Comparison of ENCODE assay signal across 8 cellular contexts in genomic region chr11:73334244-73335203, GRCh38. TPM values are rescaled to one million over a fixed set of nuclear protein-coding genes. Genes with fewer than 3 reads are reported as not detected.
A peak's percentile ranks its signal among the peaks of the same experiment; 100 is the strongest.
DNase-seq lines count a peak whose midpoint lies in the region; ATAC-seq and TF ChIP-seq lines count a peak whose summit lies in the region.

No MANE protein-coding gene starts in this region.

- in situ Hi-C loops in GM23248 (cut with MboI) = loop anchor here (5.0 kb wide), 1 partner anchor 32 kb away; no protein-coding TSS in a partner anchor

- no peaks in the 10 kb centered on the region for H3K27me3 ChIP-seq in GM23248 (replicated peaks; ENCODE audit: insufficient read depth)
- no peaks in the 10 kb centered on the region for H3K27me3 ChIP-seq in stomach

- peaks cover 32% of the 10 kb centered on the region for H3F3A ChIP-seq in GM23248 (ENCODE audit: insufficient read depth)

- no peaks in the 10 kb centered on the region for H3K9me3 ChIP-seq in GM23248 (ENCODE audit: low read depth)
- no peaks in the 10 kb centered on the region for H3K9me3 ChIP-seq in stomach

- H3K9me2 ChIP-seq in GM23248 (ENCODE audit: insufficient read depth) = no peaks in the 10 kb centered on the region

- no peaks in the 10 kb centered on the region for H3K27me3 Mint-ChIP-seq in activated CD4-positive, alpha-beta T cell treated with anti-CD3 and anti-CD28 coated beads, Interleukin-2, amount 10 ng/mL, durations not matched to agents 7 days and 5 days

- TF ChIP-seq POLR2A in stomach (IDR thresholded peaks at IDR 0.05) = no peak

- peak overlapping the region; percentile 57 for H3K9ac ChIP-seq in GM23248

- 10 to 13% methylated on average over 7 of the region's 7 CpGs for WGBS in GM23248 (ENCODE audit: low coverage in 1 of 2, low lambda C conversion rate in 2 of 2, missing lambda C conversion rate in 2 of 2), 2 experiments
- 29 to 56% (median 33%) methylated on average over 6 to 7 of the region's 7 CpGs for WGBS in adipose tissue, 3 donors
- WGBS in stomach, 5 donors = 32 to 45% (median 38%) methylated on average over 7 of the region's 7 CpGs

- H3K27ac ChIP-seq in GM23248 (peak overlapping the region; percentile 51), adipose tissue (ENCODE audit: low read depth, low read length) (peak overlapping the region; percentile 21), stomach (peak overlapping the region; percentile 31 to 80 (median 70))

- H3K4me3 ChIP-seq in GM23248 (no peak overlapping the region), stomach (no peak overlapping the region)

- intact Hi-C loops in stomach (cut with DNase I; ENCODE audit: low total_unique reads) = loop anchor here (5.0 kb wide), 1 partner anchor 32 kb away; no protein-coding TSS in a partner anchor

- H3K4me1 Mint-ChIP-seq in activated CD4-positive, alpha-beta T cell treated with anti-CD3 and anti-CD28 coated beads, Interleukin-2, amount 10 ng/mL, durations not matched to agents 7 days and 5 days = no peaks in the 10 kb centered on the region

- H4K20me1 ChIP-seq in GM23248 (ENCODE audit: insufficient read depth) = peaks cover 9% of the 10 kb centered on the region; the same call in 1 of the 2 replicates

- H3K4me1 ChIP-seq in GM23248 (ENCODE audit: insufficient read depth) (peaks cover 49% of the 10 kb centered on the region), stomach (peaks cover 37 to 87% (median 63%) of the 10 kb centered on the region in 4 donors)

- ATAC-seq in GM21723 (IDR thresholded peaks at IDR 0.05; ENCODE audit: unreplicated experiment) (no peak), HG03196 (IDR thresholded peaks at IDR 0.05; ENCODE audit: unreplicated experiment) (no peak)

- H3K4me2 ChIP-seq in GM23248 (ENCODE audit: unreplicated experiment) = peak overlapping the region; percentile 63

- POLR2A ChIA-PET in activated CD4-positive, alpha-beta T cell treated with anti-CD3 and anti-CD28 coated beads, Interleukin-2, amount 10 ng/mL, durations not matched to agents 7 days and 5 days (lab: Charles Lee) = no interaction called here

- peak; percentile 86 for DNase-seq in GM23248
- DNase-seq in hepatic stellate cell (ENCODE audit: low spot score) = peak; percentile 84
- DNase-seq in stomach = peak; percentile 65
- no peak for DNase-seq in activated CD4-positive, alpha-beta T cell treated with anti-CD3 and anti-CD28 coated beads, Interleukin-2, amount 10 ng/mL, durations not matched to agents 7 days and 5 days
- DNase-seq in germinal center (ENCODE audit: low spot score) = no peak

- TF ChIP-seq CTCF in stomach (IDR thresholded peaks at IDR 0.05) = no peak

- no peaks in the 10 kb centered on the region for H3K36me3 Mint-ChIP-seq in activated CD4-positive, alpha-beta T cell treated with anti-CD3 and anti-CD28 coated beads, Interleukin-2, amount 10 ng/mL, durations not matched to agents 7 days and 5 days (ENCODE audit: low read depth)

- H3K27ac Mint-ChIP-seq in activated CD4-positive, alpha-beta T cell treated with anti-CD3 and anti-CD28 coated beads, Interleukin-2, amount 10 ng/mL, durations not matched to agents 7 days and 5 days = no peak overlapping the region

- no peaks in the 10 kb centered on the region for H3K36me3 ChIP-seq in GM23248 (ENCODE audit: low read depth)
- peaks cover 0 to 9% (median 0%) of the 10 kb centered on the region in 4 donors for H3K36me3 ChIP-seq in stomach

- no peak for TF ChIP-seq EP300 in stomach (IDR thresholded peaks at IDR 0.05)

- no peak overlapping the region for H3K4me3 Mint-ChIP-seq in activated CD4-positive, alpha-beta T cell treated with anti-CD3 and anti-CD28 coated beads, Interleukin-2, amount 10 ng/mL, durations not matched to agents 7 days and 5 days

- H3K79me2 ChIP-seq in GM23248 (ENCODE audit: insufficient read depth) = peaks cover 99% of the 10 kb centered on the region

- no peak overlapping the region for H2AFZ ChIP-seq in GM23248

- CTCF ChIA-PET in activated CD4-positive, alpha-beta T cell treated with anti-CD3 and anti-CD28 coated beads, Interleukin-2, amount 10 ng/mL, durations not matched to agents 7 days and 5 days (lab: Charles Lee) = interaction anchor here (0.7 to 4.3 kb wide), 16 partner anchors 11 to 327 kb away, joined by 3 to 34 read pairs (median 8); no protein-coding TSS in a partner anchor

- no peaks in the 10 kb centered on the region for H3K9me3 Mint-ChIP-seq in activated CD4-positive, alpha-beta T cell treated with anti-CD3 and anti-CD28 coated beads, Interleukin-2, amount 10 ng/mL, durations not matched to agents 7 days and 5 days

RNA-seq across cellular contexts. Expression of gene ARHGEF17, which starts 26.4 kb away (rescaled TPM):
- total RNA-seq in GM23248 (2014; rRNA removed; shearing (Covaris generic)) = 23.5 and 24.2 TPM in 2 replicates
- polyA plus RNA-seq in GM23248 (2016; fragmentation: Nextera tagmentation; extraction: Ambion mirVana) = 15.3 and 16.5 TPM in 2 replicates
- 10 to 100 TPM; 11.1 to 35.5 (median 31.2) TPM for polyA plus RNA-seq in adipose tissue
- 10 to 100 TPM; 29.9 to 66.5 (median 38.8) TPM for total RNA-seq in stomach
- polyA plus RNA-seq in stomach = 10 to 100 TPM in 2 of 3 donors, 1 to 10 TPM in 1; 5.0 to 13.1 (median 10.8) TPM
- not detected for total RNA-seq in activated CD4-positive, alpha-beta T cell treated with anti-CD3 and anti-CD28 coated beads, Interleukin-2, amount 10 ng/mL, durations not matched to agents 7 days and 5 days

RNA-seq across cellular contexts. Expression of gene RELT, which starts 41.7 kb away (rescaled TPM):
- 7.1 and 8.2 TPM in 2 replicates for total RNA-seq in GM23248 (2014; rRNA removed; shearing (Covaris generic))
- 2.8 and 2.9 TPM in 2 replicates for polyA plus RNA-seq in GM23248 (2016; fragmentation: Nextera tagmentation; extraction: Ambion mirVana)
- polyA plus RNA-seq in adipose tissue = 1 to 10 TPM in 2 of 3 donors, under 1 TPM in 1; 0.74 to 9.7 (median 2.1) TPM
- 10 to 100 TPM in 1 of 5 donors, 1 to 10 TPM in 2, not detected in 2; 2.2 to 18.7 (median 2.9) TPM for total RNA-seq in stomach
- 1 to 10 TPM; 1.2 to 1.6 (median 1.2) TPM for polyA plus RNA-seq in stomach
- total RNA-seq in activated CD4-positive, alpha-beta T cell treated with anti-CD3 and anti-CD28 coated beads, Interleukin-2, amount 10 ng/mL, durations not matched to agents 7 days and 5 days = 10 to 100 TPM; 22.0 to 24.6 TPM

Comparison
In these comparisons a context has a peak if more than half of its experiments do, and no peak if none do; other contexts are left out.
1. DNase-seq: peak in GM23248 (single experiment), hepatic stellate cell (single experiment) and stomach (single experiment); none in activated CD4-positive, alpha-beta T cell treated with anti-CD3 and anti-CD28 coated beads, Interleukin-2, amount 10 ng/mL, durations not matched to agents 7 days and 5 days (single experiment) and germinal center (single experiment).
2. RNA of gene ARHGEF17, which starts 26.4 kb away (total RNA-seq): 29.9 to 66.5 TPM in stomach and 23.5 to 24.2 TPM in GM23248; not detected in activated CD4-positive, alpha-beta T cell treated with anti-CD3 and anti-CD28 coated beads, Interleukin-2, amount 10 ng/mL, durations not matched to agents 7 days and 5 days; every median in the first group is over 10 times any median in the second.
3. Peak in every context shown above with its lines, with median percentiles within 50 percentile points of each other: H3K27ac ChIP-seq.